8 cellular contexts compared by ENCODE assay signal in the genomic region with DNA sequence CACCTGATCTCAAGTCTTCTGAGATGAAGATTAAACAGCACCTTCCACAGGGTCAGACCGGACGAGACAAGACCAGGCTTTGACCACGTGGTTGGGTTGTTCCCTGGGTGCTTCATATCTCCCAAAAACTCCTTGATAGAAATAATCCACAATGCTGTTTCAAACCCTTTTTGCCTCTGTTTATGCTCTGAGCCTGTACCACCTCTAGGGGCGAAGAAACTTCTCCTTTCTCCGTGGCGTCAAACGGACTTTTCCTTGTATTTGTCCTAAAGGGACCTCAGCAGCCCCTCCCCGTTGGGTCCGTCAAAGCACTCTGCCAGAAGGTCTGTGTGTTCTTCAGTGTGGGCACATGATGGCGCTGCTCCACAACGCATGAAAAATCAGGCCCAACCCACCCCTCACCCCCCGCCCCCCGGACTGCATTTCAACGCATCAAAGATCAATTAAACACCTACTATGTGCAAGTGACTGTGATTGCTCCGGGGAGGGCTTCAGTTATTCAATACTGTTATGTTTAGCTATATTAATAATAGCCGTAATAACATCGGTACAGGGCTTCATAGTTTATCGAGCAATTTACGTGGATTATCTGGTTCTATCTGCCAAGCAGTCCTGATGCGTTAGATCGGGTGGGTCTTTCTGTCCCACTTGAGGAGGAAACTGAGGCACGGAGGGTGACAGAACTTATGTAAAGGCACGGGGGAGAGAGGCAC.
A peak's percentile ranks its signal among the peaks of the same experiment; 100 is the strongest.
DNase-seq lines count a peak whose midpoint lies in the region; ATAC-seq and TF ChIP-seq lines count a peak whose summit lies in the region.

No MANE protein-coding gene starts in this region.

- TF ChIP-seq CTCF in OCI-LY3 (IDR thresholded peaks at IDR 0.05; ENCODE audit: low read depth, low read length) (peak; percentile 71), astrocyte of the cerebellum (IDR thresholded peaks at IDR 0.05; ENCODE audit: low read depth, low read length, missing control alignments) (peak; percentile 56)

- H3K9me3 ChIP-seq in OCI-LY3 (ENCODE audit: insufficient read depth, low read length), result no peaks in the 10 kb centered on the region

- CTCF ChIA-PET in HEK293T (lab: Yijun Ruan, JAX), result interaction anchor here (0.5 to 1.7 kb wide), 7 partner anchors 8 to 626 kb away, joined by 3 to 11 read pairs (median 4); no protein-coding TSS in a partner anchor

- H2AFZ ChIP-seq in OCI-LY3 (ENCODE audit: low read depth, low read length), result peak overlapping the region; percentile 87

- H3K9ac ChIP-seq in OCI-LY3 (ENCODE audit: low read length), result peak overlapping the region; percentile 26; the same call in 1 of the 2 replicates

- H3K36me3 ChIP-seq in OCI-LY3 (replicated peaks; ENCODE audit: low read depth, low read length), result no peaks in the 10 kb centered on the region

- H3K27ac ChIP-seq in OCI-LY3 (ENCODE audit: low read length), result no peak overlapping the region

- peaks cover 14% of the 10 kb centered on the region for H3K27me3 ChIP-seq in OCI-LY3 (ENCODE audit: low read depth, low read length)

- H3K4me3 ChIP-seq in OCI-LY3 (ENCODE audit: low read length) (peak overlapping the region; percentile 53), astrocyte of the cerebellum (ENCODE audit: low read depth, low read length) (no peak overlapping the region)

- no peaks in the 10 kb centered on the region for H4K20me1 ChIP-seq in OCI-LY3 (ENCODE audit: insufficient read depth, low read length)

- no peak for ATAC-seq in stimulated activated naive CD8-positive, alpha-beta T cell treated with anti-CD3 and anti-CD28 coated beads, Interleukin-15, Interleukin-2, amounts not matched to agents 100 U/mL and 50 U/mL, for 24 hours
- no peak for ATAC-seq in GM18867 (IDR thresholded peaks at IDR 0.05; ENCODE audit: unreplicated experiment)

- H3K79me2 ChIP-seq in OCI-LY3 (ENCODE audit: low read length), result no peaks in the 10 kb centered on the region

- peak; percentile 85 for DNase-seq in COLO829 (ENCODE audit: low spot score)
- peak; percentile 91 for DNase-seq in HEK293T (ENCODE audit: extremely low spot score)
- peak; percentile 43 for DNase-seq in astrocyte of the cerebellum (ENCODE audit: low read depth)
- peak; percentile 50 for DNase-seq in inferior parietal cortex (ENCODE audit: extremely low spot score)
- DNase-seq in stimulated activated naive CD8-positive, alpha-beta T cell treated with anti-CD3 and anti-CD28 coated beads, Interleukin-15, Interleukin-2, amounts not matched to agents 100 U/mL and 50 U/mL, for 24 hours, result peak; percentile 42
- DNase-seq in NK-92 (lab: John Stamatoyannopoulos, UW; ENCODE audit: unreplicated experiment), result no peak

- in situ Hi-C loops in astrocyte of the cerebellum (cut with HindIII; ENCODE audit: low sequenced_read_pairs), result loop anchor here (10.0 kb wide), 1 partner anchor 229 kb away; a partner anchor contains a TSS

- POLR2A ChIA-PET in HEK293T (lab: Yijun Ruan, JAX), result interaction anchor here (1.5 kb wide), 1 partner anchor 17 kb away, joined by 5 read pairs; a partner anchor contains a TSS

- H3K4me2 ChIP-seq in OCI-LY3 (ENCODE audit: low read length), result peak overlapping the region; percentile 83

- peaks cover 12% of the 10 kb centered on the region for H3K4me1 ChIP-seq in OCI-LY3 (ENCODE audit: low read length)

TF ChIP-seq in HEK293T, 16 proteins besides CTCF, POLR2A, EP300 and RAD21:
- TF ChIP-seq HDGF (IDR thresholded peaks at IDR 0.05; ENCODE audit: borderline replicate concordance) (no peak), LEF1 (IDR thresholded peaks at IDR 0.05; ENCODE audit: borderline replicate concordance) (no peak), L3MBTL2 (conservative IDR thresholded peaks at IDR 0.05) (peak; percentile 85), FOXA1 (IDR thresholded peaks at IDR 0.05) (no peak)
TF ChIP-seq in HEK293T: peak in this region for 1.
